16 cellular contexts compared by ENCODE assay signal in genomic region chr7:45349102-45349501, GRCh38.
DNase-seq lines count a peak whose midpoint lies in the region; ATAC-seq, FAIRE-seq and TF ChIP-seq lines count a peak whose summit lies in the region.
"Had no signal": no experiment of that assay in that cellular context is flagged by ENCODE, and none has a peak within 500 bp of the region (broad histone marks: within the 10 kb centered on the region; RNA-seq: fewer than 3 reads in every experiment).

No MANE protein-coding gene starts in this region.

- no peak overlapping the region for H4K8ac ChIP-seq in neuronal stem cell (ENCODE audit: low read depth, low read length)

- no peak overlapping the region for H3K14ac ChIP-seq in neuronal stem cell (ENCODE audit: low read length)

- H3K9me3 Mint-ChIP-seq in Calu3 (ENCODE audit: low read depth, unreplicated experiment): no peaks in the 10 kb centered on the region
- H3K9me3 Mint-ChIP-seq: CD8-positive, alpha-beta T cell had no signal

- no peak overlapping the region for H2BK5ac ChIP-seq in neuronal stem cell (ENCODE audit: low read length)

- H3K79me1 ChIP-seq in neuronal stem cell (ENCODE audit: low read depth, low read length): no peaks in the 10 kb centered on the region

- no peak for TF ChIP-seq EP300 in A549 (IDR thresholded peaks at IDR 0.05)
- no peak for TF ChIP-seq EP300 in K562 (IDR thresholded peaks at IDR 0.05; ENCODE audit: low read length)

- H3K27me3 ChIP-seq in HCT116 (ENCODE audit: insufficient read depth, low read length) (peaks cover 38% of the 10 kb centered on the region), K562 (ENCODE audit: control insufficient read depth in 2 of 2, insufficient read depth in 2 of 2, low read length in 2 of 2) (peaks cover 0 to 16% of the 10 kb centered on the region in 2 experiments; a peak in 1 of 5 replicates), neuronal stem cell (ENCODE audit: control insufficient read depth in 3 of 3, insufficient read depth in 3 of 3, low read depth in 1 of 3, low read length in 3 of 3) (peaks cover 0 to 2% (median 0%) of the 10 kb centered on the region in 3 experiments)

- H3K4me3 Mint-ChIP-seq in Calu3 (ENCODE audit: low read depth, unreplicated experiment): no peak overlapping the region
- H3K4me3 Mint-ChIP-seq: CD14-positive monocyte; CD8-positive, alpha-beta T cell had no signal

- H3K4me1 Mint-ChIP-seq in Calu3 (ENCODE audit: low read depth, unreplicated experiment): no peaks in the 10 kb centered on the region
- H3K4me1 Mint-ChIP-seq: CD14-positive monocyte had no signal

- no peaks in the 10 kb centered on the region for H3K36me3 Mint-ChIP-seq in Calu3 (ENCODE audit: insufficient read depth, unreplicated experiment)
- H3K36me3 Mint-ChIP-seq: CD14-positive monocyte; CD8-positive, alpha-beta T cell had no signal

- no peaks in the 10 kb centered on the region for H3K9me3 ChIP-seq in A549
- no peaks in the 10 kb centered on the region for H3K9me3 ChIP-seq in HCT116 (ENCODE audit: control insufficient read depth in 1 of 2, insufficient read depth in 1 of 2, low read depth in 1 of 2, low read length in 2 of 2)
- no peaks in the 10 kb centered on the region for H3K9me3 ChIP-seq in K562 (replicated peaks; ENCODE audit: control insufficient read depth, insufficient read depth, low read depth, low read length)
- H3K9me3 ChIP-seq in neuronal stem cell (replicated peaks in 1 of 2; ENCODE audit: control insufficient read depth in 2 of 2, insufficient read depth in 1 of 2, low read depth in 1 of 2, low read length in 2 of 2): no peaks in the 10 kb centered on the region

- H2AK5ac ChIP-seq in neuronal stem cell (ENCODE audit: low read depth, low read length): no peak overlapping the region

- no peak overlapping the region for H2BK12ac ChIP-seq in neuronal stem cell (ENCODE audit: low read length)

- no peaks in the 10 kb centered on the region for H3K9me1 ChIP-seq in K562 (ENCODE audit: control insufficient read depth, insufficient read depth, low read length)

- in situ Hi-C loops in K562 (cut with MboI): no loop called here

- H3K4me1 ChIP-seq in A549 (0 out of 3 replicates have a peak, but pooled peaks cover 3% of the 10 kb centered on the region), HCT116 (ENCODE audit: control insufficient read depth in 1 of 2, insufficient read depth in 2 of 2, low read length in 2 of 2) (no peaks in the 10 kb centered on the region), K562 (replicated peaks in 1 of 2; ENCODE audit: control insufficient read depth in 2 of 2, insufficient read depth in 2 of 2, low read length in 2 of 2) (no peaks in the 10 kb centered on the region; a peak in 1 of 5 replicates), neuronal stem cell (ENCODE audit: control insufficient read depth in 2 of 2, insufficient read depth in 1 of 2, low read depth in 1 of 2, low read length in 2 of 2) (no peaks in the 10 kb centered on the region)

- H3K36me3 ChIP-seq in HCT116 (ENCODE audit: control insufficient read depth in 1 of 2, insufficient read depth in 2 of 2, low read length in 2 of 2): no peaks in the 10 kb centered on the region
- no peaks in the 10 kb centered on the region for H3K36me3 ChIP-seq in K562 (ENCODE audit: control insufficient read depth, insufficient read depth, low read length)
- H3K36me3 ChIP-seq in neuronal stem cell (replicated peaks in 1 of 2; ENCODE audit: control insufficient read depth in 2 of 2, insufficient read depth in 2 of 2, low read length in 2 of 2): no peaks in the 10 kb centered on the region

- no peak overlapping the region for H3K23ac ChIP-seq in neuronal stem cell (ENCODE audit: low read depth, low read length, poor library complexity)

- H2BK15ac ChIP-seq in neuronal stem cell (ENCODE audit: low read length): peak overlapping the region; percentile 16

- no peak for TF ChIP-seq POLR2A in A549 (IDR thresholded peaks at IDR 0.05; ENCODE audit: low read length)
- no peak for TF ChIP-seq POLR2A in HCT116 (IDR thresholded peaks at IDR 0.05; ENCODE audit: borderline replicate concordance, extremely low read depth, insufficient read depth, insufficient read length)
- no peak for TF ChIP-seq POLR2A in K562 (conservative IDR thresholded peaks at IDR 0.05)

- TF ChIP-seq CTCF in A549 (IDR thresholded peaks at IDR 0.05) (no peak), HCT116 (IDR thresholded peaks at IDR 0.05 in 2 of 3, conservative IDR thresholded peaks at IDR 0.05 in 1 of 3; ENCODE audit: borderline replicate concordance in 1 of 3, insufficient read depth in 1 of 3, low read depth in 2 of 3, low read length in 2 of 3) (no peak), K562 (IDR thresholded peaks at IDR 0.05 in 2 of 3, conservative IDR thresholded peaks at IDR 0.05 in 1 of 3; ENCODE audit: insufficient read depth in 2 of 3, low read depth in 1 of 3, low read length in 3 of 3) (no peak), Calu3 (IDR thresholded peaks at IDR 0.05; ENCODE audit: unreplicated experiment) (no peak)

- H4K91ac ChIP-seq in neuronal stem cell (ENCODE audit: low read depth, low read length, poor library complexity): no peak overlapping the region

- no peak for TF ChIP-seq RAD21 in A549 (conservative IDR thresholded peaks at IDR 0.05 in 1 of 2, IDR thresholded peaks at IDR 0.05 in 1 of 2)
- TF ChIP-seq RAD21 in HCT116 (IDR thresholded peaks at IDR 0.05; ENCODE audit: low read depth): no peak
- no peak for TF ChIP-seq RAD21 in K562 (CRISPR knock-in tag; conservative IDR thresholded peaks at IDR 0.05 in 1 of 2, IDR thresholded peaks at IDR 0.05 in 1 of 2)

- H3K79me2 ChIP-seq in HCT116 (ENCODE audit: insufficient read depth, low read length): no peaks in the 10 kb centered on the region
- no peaks in the 10 kb centered on the region for H3K79me2 ChIP-seq in K562 (ENCODE audit: control insufficient read depth, insufficient read depth, low read length)

- H2BK120ac ChIP-seq in neuronal stem cell (ENCODE audit: low read depth, low read length): no peak overlapping the region

- no peak overlapping the region for H3K27ac Mint-ChIP-seq in Calu3 (ENCODE audit: unreplicated experiment)
- H3K27ac Mint-ChIP-seq: CD14-positive monocyte; CD8-positive, alpha-beta T cell had no signal

- no peak for FAIRE-seq in A549 (lab: Jason Lieb, UNC)
- no peak for FAIRE-seq in K562 (lab: Jason Lieb, UNC)
- FAIRE-seq: GM18507 had no signal

- DNase-seq in A549 (ENCODE audit: low read depth in 1 of 2, low spot score in 1 of 2) (no peak), HCT116 (ENCODE audit: low read depth, low spot score) (no peak), K562 (ENCODE audit: extremely low read depth in 1 of 4, low spot score in 3 of 4) (no peak), neuronal stem cell (ENCODE audit: low spot score) (no peak), Calu3 (no peak), NCI-H1436 treated with DMSO at 0.1 percent for 48 hours (lab: John Stamatoyannopoulos, UW) (no peak), NCI-H128 (lab: John Stamatoyannopoulos, UW; ENCODE audit: unreplicated experiment) (no peak)
- DNase-seq: CD8-positive, alpha-beta T cell; COR-L47; DND-41; GF-D8; HCEC 1CT; Karpas-422 had no signal

- no peak overlapping the region for H3K18ac ChIP-seq in neuronal stem cell (ENCODE audit: low read length)

- ATAC-seq in A549 (no peak), HCT116 (no peak), K562 (no peak), GM19023 (IDR thresholded peaks at IDR 0.05; ENCODE audit: unreplicated experiment) (no peak)
- ATAC-seq: CD8-positive, alpha-beta T cell had no signal

- H4K20me1 ChIP-seq in HCT116 (ENCODE audit: insufficient read depth) (no peaks in the 10 kb centered on the region), K562 (replicated peaks; ENCODE audit: control insufficient read depth, insufficient read depth, low read length) (no peaks in the 10 kb centered on the region; the same call in 1 of the 2 replicates)

- CTCF ChIA-PET in A549 (lab: Yijun Ruan, JAX) (interaction anchor here (0.6 kb wide), 1 partner anchor 77 kb away, joined by 3 read pairs; no protein-coding TSS in a partner anchor), HCT116 (lab: Charles Lee) (no interaction called here), K562 (lab: Yijun Ruan, JAX; ENCODE audit: low intra/inter-chr PET ratio) (no interaction called here), Calu3 (lab: Charles Lee) (no interaction called here)

- H3K4me2 ChIP-seq in A549 (no peak overlapping the region), HCT116 (ENCODE audit: low read length) (no peak overlapping the region), K562 (ENCODE audit: insufficient read depth, low read length) (no peak overlapping the region), neuronal stem cell (ENCODE audit: insufficient read depth, low read length, poor library complexity, severe bottlenecking) (no peak overlapping the region)

- 78% methylated on average over 4 of the region's 4 CpGs for WGBS in A549 (ENCODE audit: missing lambda C conversion rate)
- WGBS in K562 (ENCODE audit: insufficient coverage, low coverage, missing lambda C conversion rate): 0% methylated on average over 4 of the region's 4 CpGs
- no CpG with 5 or more reads among the region's 4 CpGs for WGBS in neuronal stem cell (ENCODE audit: extremely low coverage in 2 of 2, insufficient read length in 2 of 2, insufficient replicate concordance in 1 of 2), 2 donors

- no peak overlapping the region for H3K4ac ChIP-seq in neuronal stem cell (ENCODE audit: low read length)

- BruUV-seq in HCT116 (replicated peaks; lab: Mats Ljungman, UMichigan): no TSS peak
- BruUV-seq in K562 (replicated peaks; lab: Mats Ljungman, UMichigan): no TSS peak
- BruUV-seq in Calu3 (replicated peaks; lab: Mats Ljungman, UMichigan): no TSS peak

- H3K4me3 ChIP-seq in A549: no peak overlapping the region
- no peak overlapping the region for H3K4me3 ChIP-seq in HCT116 (replicated peaks in 1 of 2; ENCODE audit: low read depth in 1 of 2, low read length in 2 of 2)
- H3K4me3 ChIP-seq in K562: no peak overlapping the region
- H3K4me3 ChIP-seq in neuronal stem cell (ENCODE audit: low read length in 2 of 2): no peak overlapping the region

- POLR2A ChIA-PET in A549 (lab: Yijun Ruan, JAX) (no interaction called here), HCT116 (lab: Charles Lee) (no interaction called here), K562 (lab: Yijun Ruan, JAX) (no interaction called here)

- H3K9ac ChIP-seq in HCT116 (ENCODE audit: low read length) (no peak overlapping the region), K562 (ENCODE audit: insufficient read depth in 1 of 2, low read depth in 2 of 2, low read length in 2 of 2) (no peak overlapping the region), neuronal stem cell (ENCODE audit: low read depth, low read length, poor library complexity) (no peak overlapping the region)

- intact Hi-C loops in HCT116 (cut with micrococcal nuclease): no loop called here
- intact Hi-C loops in K562 (cut with micrococcal nuclease): no loop called here
- intact Hi-C loops in Calu3 (cut with micrococcal nuclease; ENCODE audit: unreplicated experiment): no loop called here

- H3K27ac ChIP-seq in A549 (no peak overlapping the region), HCT116 (ENCODE audit: low read depth, low read length) (no peak overlapping the region), K562 (ENCODE audit: extremely low read depth, low read depth, low read length) (no peak overlapping the region), neuronal stem cell (replicated peaks; ENCODE audit: low read length) (no peak overlapping the region)

- H3K27me3 Mint-ChIP-seq in Calu3 (ENCODE audit: unreplicated experiment): peaks cover 65% of the 10 kb centered on the region

- H2AFZ ChIP-seq in HCT116 (ENCODE audit: low read depth, low read length, poor library complexity, severe bottlenecking): no peak overlapping the region
- H2AFZ ChIP-seq in K562 (ENCODE audit: low read depth, low read length): no peak overlapping the region
- H2AFZ ChIP-seq in neuronal stem cell (ENCODE audit: low read length): no peak overlapping the region

- no peaks in the 10 kb centered on the region for H3K9me2 ChIP-seq in HCT116 (ENCODE audit: insufficient read depth)

- RAD21 ChIA-PET in HCT116 (lab: Charles Lee; ENCODE audit: low non-redundant PET in 1 of 2, low total read pairs in 2 of 2, uncharacterized antibody in 2 of 2, unreplicated experiment in 2 of 2): no interaction called here

Comparison
In these comparisons a context has a peak if more than half of its experiments do, and no peak if none do; other contexts are left out.
1. Of the 35 proteins assayed by ChIP-seq in both K562 and A549: peak only in K562: EHMT2; only in A549: REST; in both: none; in neither: 33.